ENCODE assay signal across 16 cellular contexts in genomic region chr12:12537421-12537820, GRCh38.
"Had no signal": no experiment of that assay in that cellular context is flagged by ENCODE, and none has a peak within 500 bp of the region (broad histone marks: within the 10 kb centered on the region; RNA-seq: fewer than 3 reads in every experiment).

No MANE protein-coding gene starts in this region.

- H3K4me3 ChIP-seq: hepatocyte, skin epidermis, testis, tibial nerve had no signal

- H3K27ac Mint-ChIP-seq: dendritic cell treated with granulocyte-macrophage colony-stimulating factor and Interleukin-4, amounts not matched to agents 40 ng/mL and 50 ng/mL, for 4 days; naive B cell; nephron progenitor cell; stimulated activated naive B cell treated with anti-CD40 and anti-IgM and Interleukin-4, amounts not matched to agents 10 μg/mL and 1 μg/mL and 100 μg/mL, for 72 hours; stimulated activated naive CD8-positive, alpha-beta T cell treated with anti-CD3 and anti-CD28 coated beads, Interleukin-15, amount 100 ng/mL, for 72 hours had no signal

- ATAC-seq: foreskin keratinocyte; sciatic nerve; stimulated activated naive B cell treated with anti-CD40 and anti-IgM and Interleukin-4, amounts not matched to agents 10 μg/mL and 1 μg/mL and 100 μg/mL, for 72 hours; stimulated activated naive CD8-positive, alpha-beta T cell treated with anti-CD3 and anti-CD28 coated beads, Interleukin-15, amount 100 ng/mL, for 72 hours had no signal

- H3K27me3 ChIP-seq: foreskin keratinocyte, hepatocyte, testis, tibial nerve had no signal

- H3K36me3 Mint-ChIP-seq: naive B cell had no signal

- H3K4me2 ChIP-seq: hepatocyte had no signal

- H3K9me3 ChIP-seq: testis, tibial nerve had no signal

- DNase-seq: foreskin keratinocyte; kidney glomerular epithelial cell; mesendoderm; naive B cell; nephron progenitor cell; stimulated activated CD4-positive, alpha-beta T cell treated with anti-CD3 and anti-CD28 coated beads, Interleukin-2, amount 100 ng/mL, for 24 hours; stimulated activated CD4-positive, alpha-beta T cell treated with anti-CD3 and anti-CD28 coated beads, Interleukin-4, amount 100 ng/mL, for 4 hours; stimulated activated naive B cell treated with anti-CD40 and anti-IgM and Interleukin-4, amounts not matched to agents 10 μg/mL and 1 μg/mL and 100 μg/mL, for 72 hours; stimulated activated naive CD8-positive, alpha-beta T cell treated with anti-CD3 and anti-CD28 coated beads, Interleukin-15, amount 100 ng/mL, for 72 hours; testis had no signal

- H3K9me3 Mint-ChIP-seq: central memory CD8-positive, alpha-beta T cell; dendritic cell treated with granulocyte-macrophage colony-stimulating factor and Interleukin-4, amounts not matched to agents 40 ng/mL and 50 ng/mL, for 4 days; nephron progenitor cell; stimulated activated naive CD8-positive, alpha-beta T cell treated with anti-CD3 and anti-CD28 coated beads, Interleukin-15, amount 100 ng/mL, for 72 hours had no signal

- H2AFZ ChIP-seq: hepatocyte had no signal
